In the genomic region with DNA sequence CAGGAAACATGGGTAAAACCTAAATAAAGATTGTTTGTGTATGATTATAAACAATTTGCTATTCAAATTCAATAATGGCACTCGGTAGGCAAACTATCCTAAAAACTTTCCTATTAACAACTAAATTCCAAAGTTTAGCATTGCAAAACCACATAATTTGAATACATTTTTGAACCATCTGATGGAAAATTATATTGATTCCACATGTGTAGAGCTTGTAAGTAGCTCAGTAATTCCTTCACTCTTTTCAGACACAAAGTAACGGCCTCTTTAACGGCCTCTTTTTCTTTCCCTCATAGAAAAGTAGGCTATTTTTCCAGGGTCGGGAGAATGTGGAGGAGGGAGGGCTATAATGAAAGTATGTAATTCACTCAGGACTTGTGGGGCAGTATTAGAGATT, we compare ENCODE assay signal across 17 cellular contexts.
DNase-seq lines count a peak whose midpoint lies in the region; TF ChIP-seq lines count a peak whose summit lies in the region.
"Had no signal": no experiment of that assay in that cellular context is flagged by ENCODE, and none has a peak within 500 bp of the region (broad histone marks: within the 10 kb centered on the region; RNA-seq: fewer than 3 reads in every experiment).

No MANE protein-coding gene starts in this region.

- DNase-seq in EH (ENCODE audit: low read depth), result peak; percentile 42
- peak; percentile 93 for DNase-seq in fibroblast of peridontal ligament (ENCODE audit: extremely low read depth)
- DNase-seq in pons (ENCODE audit: low spot score), result no peak
- DNase-seq in cerebellar cortex (ENCODE audit: low spot score), result no peak
- no peak for DNase-seq in NK-92 treated with Interleukin-12 subunit alpha and Interleukin-12 subunit beta, amount 100 ng/mL, for 24 hours (lab: John Stamatoyannopoulos, UW)
- no peak for DNase-seq in NCI-H187 (lab: John Stamatoyannopoulos, UW)
- DNase-seq: activated CD8-positive, alpha-beta T cell treated with anti-CD3 and anti-CD28 coated beads for 36 hours; activated naive CD4-positive, alpha-beta T cell; caudate nucleus; CD4-positive, alpha-beta memory T cell; DMS53; KG1; naive thymus-derived CD4-positive, alpha-beta T cell; pancreas; sigmoid colon had no signal

- no peaks in the 10 kb centered on the region for H3K79me2 ChIP-seq in parathyroid adenoma

- H3K27ac ChIP-seq in VCaP, result peak overlapping the region; percentile 67
- peak overlapping the region; percentile 84 for H3K27ac ChIP-seq in parathyroid adenoma
- H3K27ac ChIP-seq: pancreas, sigmoid colon had no signal

- H3K27me3 ChIP-seq in parathyroid adenoma (ENCODE audit: control insufficient read depth, insufficient read depth, low read length), result no peaks in the 10 kb centered on the region
- H3K27me3 ChIP-seq: pancreas, sigmoid colon had no signal

- TF ChIP-seq CTCF in VCaP (conservative IDR thresholded peaks at IDR 0.05), result no peak
- TF ChIP-seq CTCF in parathyroid adenoma (IDR thresholded peaks at IDR 0.05), result no peak

- H3K4me3 ChIP-seq in parathyroid adenoma (ENCODE audit: low read depth, low read length), result no peak overlapping the region
- H3K4me3 ChIP-seq: pancreas, sigmoid colon had no signal

- H3K36me3 ChIP-seq in parathyroid adenoma (ENCODE audit: control insufficient read depth, insufficient read depth, low read length), result no peaks in the 10 kb centered on the region
- H3K36me3 ChIP-seq: pancreas, sigmoid colon had no signal

- no peaks in the 10 kb centered on the region for H3K9me3 ChIP-seq in parathyroid adenoma (ENCODE audit: control insufficient read depth, low read length)
- H3K9me3 ChIP-seq: pancreas, sigmoid colon had no signal

- peak overlapping the region; percentile 61 for H2AFZ ChIP-seq in parathyroid adenoma

- H3K4me1 ChIP-seq in parathyroid adenoma, result peaks cover 49% of the 10 kb centered on the region

- no peak overlapping the region for H3K9ac ChIP-seq in parathyroid adenoma

- H3K4me2 ChIP-seq in parathyroid adenoma (ENCODE audit: low read length), result no peak overlapping the region

Comparison
In these comparisons a context has a peak if more than half of its experiments do, and no peak if none do; other contexts are left out.
1. DNase-seq: peak in EH (single experiment) and fibroblast of peridontal ligament (single experiment); none in pons (single experiment), cerebellar cortex (single experiment), NK-92 treated with Interleukin-12 subunit alpha and Interleukin-12 subunit beta, amount 100 ng/mL, for 24 hours (single experiment) and NCI-H187 (0 of 2).